Comparison of ENCODE assay signal across 23 cellular contexts in the genomic region with DNA sequence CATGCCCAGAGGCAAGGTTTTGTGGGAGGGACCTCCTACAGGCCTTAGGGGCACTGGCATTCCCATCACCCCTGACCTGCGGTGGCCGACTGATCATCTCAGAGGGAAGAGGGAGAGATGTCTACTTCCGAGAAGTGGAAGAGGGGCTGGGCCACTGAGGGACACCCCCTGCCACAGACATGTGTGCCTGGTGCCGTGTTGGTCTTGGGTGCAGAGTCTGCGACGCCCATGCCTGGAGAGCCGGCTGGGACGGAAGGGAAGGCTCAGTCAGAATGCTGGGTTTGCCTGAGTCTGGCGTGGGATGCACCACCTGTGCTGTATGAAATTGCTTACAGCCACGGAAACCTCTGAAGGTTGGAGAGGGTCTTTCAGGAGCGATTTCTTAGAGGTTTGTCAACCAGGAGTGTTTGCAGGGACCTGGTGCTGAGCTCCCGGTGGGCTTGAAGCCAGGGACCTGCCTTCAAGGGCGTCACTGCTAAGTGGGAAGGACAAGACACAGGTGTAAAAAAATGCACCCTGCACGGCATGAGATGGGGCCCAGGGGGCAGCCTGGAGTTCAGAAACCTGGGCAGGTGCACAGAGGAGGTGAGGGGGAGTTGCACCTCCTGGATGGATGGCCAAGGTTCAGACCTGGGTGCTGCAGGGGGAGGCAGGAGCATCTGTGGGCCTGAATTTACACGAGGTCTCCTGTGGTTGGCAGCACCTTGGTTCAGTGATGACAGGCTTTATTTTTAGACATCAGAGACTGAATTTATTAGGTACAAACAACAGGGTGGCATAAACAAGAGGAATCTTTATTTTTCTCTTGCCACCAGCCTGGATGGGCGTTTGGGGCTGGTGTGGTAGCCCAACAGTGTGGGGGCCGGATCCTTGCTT.
"Had no signal": no experiment of that assay in that cellular context is flagged by ENCODE, and none has a peak within 500 bp of the region (broad histone marks: within the 10 kb centered on the region; RNA-seq: fewer than 3 reads in every experiment).

No MANE protein-coding gene starts in this region.

- H2AFZ ChIP-seq: hepatocyte, neural progenitor cell had no signal

- H3K79me2 ChIP-seq: hepatocyte had no signal

- H3K27ac ChIP-seq: body of pancreas, colonic mucosa, epithelial cell of prostate, esophagus squamous epithelium, hepatocyte, neural progenitor cell, right lobe of liver, thoracic aorta, uterus had no signal

- DNase-seq: activated CD4-positive, alpha-beta T cell treated with anti-CD3 and anti-CD28 coated beads for 4 hours; activated CD4-positive, alpha-beta T cell treated with anti-CD3 and anti-CD28 coated beads, Interleukin-2, amount 50 U/mL, for 4 hours; activated gamma-delta T cell; activated naive CD4-positive, alpha-beta T cell treated with anti-CD3 and anti-CD28 coated beads, Interleukin-2, amount 50 U/mL, for 16 hours; activated T-cell treated with anti-CD3 and anti-CD28 coated beads, Interleukin-2, amount 50 U/mL, for 1 hour; body of pancreas; cerebellar nuclear complex; colonic mucosa; effector CD8-positive, alpha-beta T cell; esophagus squamous epithelium; islet precursor cell; midbrain; naive thymus-derived CD4-positive, alpha-beta T cell; occipital lobe; stimulated activated CD4-positive, alpha-beta T cell treated with anti-CD3 and anti-CD28 coated beads, Interleukin-2, amount 100 ng/mL, for 48 hours; stimulated activated naive CD8-positive, alpha-beta T cell treated with anti-CD3 and anti-CD28 coated beads, Interleukin-15, Interleukin-2, amounts not matched to agents 100 U/mL and 50 U/mL, for 24 hours; T-helper 2 cell had no signal

- ATAC-seq: body of pancreas; right lobe of liver; stimulated activated naive CD8-positive, alpha-beta T cell treated with anti-CD3 and anti-CD28 coated beads, Interleukin-15, Interleukin-2, amounts not matched to agents 100 U/mL and 50 U/mL, for 24 hours had no signal

- H3K9me3 ChIP-seq: body of pancreas, colonic mucosa, esophagus squamous epithelium, right lobe of liver, thoracic aorta, uterus had no signal

- H3K36me3 ChIP-seq: colonic mucosa, neural progenitor cell, thoracic aorta, uterus had no signal

- H3K4me3 ChIP-seq: body of pancreas, colonic mucosa, esophagus squamous epithelium, hepatocyte, neural progenitor cell, right lobe of liver, thoracic aorta, uterus had no signal

- H3K27me3 ChIP-seq: body of pancreas, colonic mucosa, esophagus squamous epithelium, hepatocyte, neural progenitor cell, right lobe of liver, uterus had no signal

- H3K9ac ChIP-seq: neural progenitor cell had no signal

- H3K4me1 ChIP-seq: body of pancreas, colonic mucosa, esophagus squamous epithelium, neural progenitor cell, uterus had no signal

- H3K4me2 ChIP-seq: hepatocyte, neural progenitor cell had no signal
